ENCODE assay signal across 1 cellular context in genomic region chr2:190535586-190535985, GRCh38.
TF ChIP-seq lines count a peak whose summit lies in the region.

No MANE protein-coding gene starts in this region.

TF ChIP-seq in GM23338, 12 proteins besides CTCF, POLR2A, EP300 and RAD21 (continued from another document):
- TF ChIP-seq REST (IDR thresholded peaks at IDR 0.05; ENCODE audit: unreplicated experiment) (no peak), EZH2phosphoT487 (IDR thresholded peaks at IDR 0.05; ENCODE audit: unreplicated experiment) (no peak), POLR2AphosphoS5 (IDR thresholded peaks at IDR 0.05; ENCODE audit: low read depth) (no peak), JUNB (IDR thresholded peaks at IDR 0.05; ENCODE audit: unreplicated experiment) (no peak), EZH2 (IDR thresholded peaks at IDR 0.05; ENCODE audit: low read depth, unreplicated experiment) (no peak), STAT1 (IDR thresholded peaks at IDR 0.05; ENCODE audit: unreplicated experiment) (no peak), NANOG (IDR thresholded peaks at IDR 0.05; ENCODE audit: borderline replicate concordance) (no peak), ETS1 (IDR thresholded peaks at IDR 0.05) (no peak)
